In the genomic region with DNA sequence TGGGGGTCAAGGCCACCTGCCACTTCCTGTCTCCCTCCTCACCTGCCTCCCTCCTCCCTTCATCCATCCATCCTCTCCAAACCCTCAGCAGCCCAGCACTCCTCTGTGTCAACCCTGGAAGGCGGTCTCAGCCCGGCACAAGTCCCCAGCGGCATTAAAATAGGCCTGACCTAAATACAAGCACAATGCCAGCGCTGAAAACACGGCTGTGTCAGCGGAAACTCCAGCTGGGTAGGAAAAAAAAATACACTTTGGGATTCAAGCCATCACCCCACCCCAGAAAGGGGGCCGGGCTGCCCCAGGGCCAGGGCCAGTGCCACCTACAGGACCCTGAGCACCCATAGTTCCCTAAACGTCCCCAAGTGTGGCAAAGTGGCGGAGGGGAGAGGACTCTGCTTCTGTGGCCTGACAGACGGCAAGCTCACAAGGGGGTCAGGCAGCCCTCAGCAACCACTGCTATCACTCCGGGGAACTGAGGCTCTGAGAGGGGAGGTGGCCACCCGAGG, we compare ENCODE assay signal across 15 cellular contexts. TPM values are rescaled to one million over a fixed set of nuclear protein-coding genes. Genes with fewer than 3 reads are reported as not detected.
DNase-seq lines count a peak whose midpoint lies in the region; ATAC-seq lines count a peak whose summit lies in the region.
"Had no signal": no experiment of that assay in that cellular context is flagged by ENCODE, and none has a peak within 500 bp of the region (broad histone marks: within the 10 kb centered on the region; RNA-seq: fewer than 3 reads in every experiment).

No MANE protein-coding gene starts in this region.

- peak overlapping the region; percentile 68 for H3K27ac ChIP-seq in HUES48 (ENCODE audit: low read depth, low read length)
- H3K27ac ChIP-seq: GM23248, right lobe of liver had no signal

- H3K36me3 ChIP-seq in HUES48 (ENCODE audit: control insufficient read depth, insufficient read depth, low read length), result no peaks in the 10 kb centered on the region
- H3K36me3 ChIP-seq: right lobe of liver had no signal

- 0 out of 2 replicates have a peak overlapping the region, but pooled peaks have one; percentile 20 for H3K9ac ChIP-seq in HUES48 (ENCODE audit: low read depth, low read length)
- H3K9ac ChIP-seq: GM23248 had no signal

- DNase-seq in anterior cingulate cortex (lab: John Stamatoyannopoulos, UW) (peak in 47 of 58 donors; percentile 6 to 80 (median 33)), iPS-NIHi7 (ENCODE audit: extremely low spot score) (peak; percentile 25), sciatic nerve (ENCODE audit: low spot score) (no peak), NCI-H82 treated with DMSO at 0.1 percent for 48 hours (lab: John Stamatoyannopoulos, UW; ENCODE audit: unreplicated experiment) (no peak)
- DNase-seq in activated CD8-positive, alpha-beta memory T cell treated with anti-CD3 and anti-CD28 coated beads for 24 hours, result no peak
- DNase-seq: activated naive CD8-positive, alpha-beta T cell treated with anti-CD3 and anti-CD28 coated beads, Interleukin-2, amount 50 U/mL, for 24 hours; activated T-cell treated with anti-CD3 and anti-CD28 coated beads, Interleukin-2, amount 50 U/mL, for 24 hours; CD8-positive, alpha-beta T cell; GM23248; NCI-H226; stimulated activated naive CD8-positive, alpha-beta T cell treated with anti-CD3 and anti-CD28 coated beads, Interleukin-15, Interleukin-2, amounts not matched to agents 100 U/mL and 50 U/mL, for 24 hours; T-cell had no signal

- H3K4me3 ChIP-seq in HUES48 (ENCODE audit: low read depth, low read length), result no peak overlapping the region
- H3K4me3 ChIP-seq: GM23248, right lobe of liver had no signal

- ATAC-seq in sciatic nerve, result peak; percentile 73
- no peak for ATAC-seq in GM21447 (IDR thresholded peaks at IDR 0.05; ENCODE audit: unreplicated experiment)
- ATAC-seq: activated naive CD8-positive, alpha-beta T cell treated with anti-CD3 and anti-CD28 coated beads, Interleukin-2, amount 50 U/mL, for 24 hours; CD8-positive, alpha-beta T cell; right lobe of liver; stimulated activated naive CD8-positive, alpha-beta T cell treated with anti-CD3 and anti-CD28 coated beads, Interleukin-15, Interleukin-2, amounts not matched to agents 100 U/mL and 50 U/mL, for 24 hours; T-cell had no signal

- intact Hi-C loops in sciatic nerve (cut with DNase I), result no loop called here

- H3K27me3 ChIP-seq in HUES48 (ENCODE audit: control insufficient read depth, insufficient read depth, low read length), result no peaks in the 10 kb centered on the region
- H3K27me3 ChIP-seq: right lobe of liver had no signal

- no peaks in the 10 kb centered on the region for H3K9me3 ChIP-seq in HUES48 (ENCODE audit: control insufficient read depth, insufficient read depth, low read length)
- H3K9me3 ChIP-seq: right lobe of liver had no signal

- peaks cover 6% of the 10 kb centered on the region; the same call in 1 of the 2 replicates for H3K4me1 ChIP-seq in HUES48 (ENCODE audit: control insufficient read depth, insufficient read depth, low read length)
- H3K4me1 ChIP-seq: right lobe of liver had no signal

RNA-seq across cellular contexts. Expression of a gene that starts 22.7 kb away (rescaled TPM):
- total RNA-seq in sciatic nerve, result 29.5 TPM

Comparison
In these comparisons a context has a peak if more than half of its experiments do, and no peak if none do; other contexts are left out.
1. DNase-seq: peak in anterior cingulate cortex (47 of 58) and iPS-NIHi7 (single experiment); none in sciatic nerve (single experiment), NCI-H82 treated with DMSO at 0.1 percent for 48 hours (single experiment) and activated CD8-positive, alpha-beta memory T cell treated with anti-CD3 and anti-CD28 coated beads for 24 hours (single experiment).